1 cellular context compared by ENCODE assay signal in genomic region chr7:137195996-137196395, GRCh38.
TF ChIP-seq lines count a peak whose summit lies in the region.

No MANE protein-coding gene starts in this region.

TF ChIP-seq in HepG2, 621 proteins besides CTCF, POLR2A, EP300 and RAD21 (continued from another document):
- TF ChIP-seq ZNF646 (CRISPR knock-in tag; IDR thresholded peaks at IDR 0.05) (no peak), ZNF850 (CRISPR knock-in tag; conservative IDR thresholded peaks at IDR 0.05) (no peak)
TF ChIP-seq in HepG2: peak in this region for 3.
